1 cellular context compared by ENCODE assay signal in genomic region chr20:25696384-25697131, GRCh38.
TF ChIP-seq lines count a peak whose summit lies in the region.

TSS of gene ZNF337 (minus strand) at chr20:25696853. CDS start at chr20:25686417, 10,436 bp downstream.

TF ChIP-seq in WTC11, 78 proteins besides CTCF, POLR2A, EP300 and RAD21 (continued from another document):
- TF ChIP-seq USF1 (CRISPR knock-in tag; IDR thresholded peaks at IDR 0.05) (peak; percentile 48; the same call in 1 of the 2 replicates), FOXP4 (CRISPR knock-in tag; IDR thresholded peaks at IDR 0.05) (peak; percentile 86), NR1H2 (CRISPR knock-in tag; IDR thresholded peaks at IDR 0.05) (no peak), HMGA2 (CRISPR knock-in tag; IDR thresholded peaks at IDR 0.05) (no peak), TEAD4 (CRISPR knock-in tag; IDR thresholded peaks at IDR 0.05) (no peak), ZNF263 (CRISPR knock-in tag; IDR thresholded peaks at IDR 0.05; ENCODE audit: low read depth) (no peak), CREM (CRISPR knock-in tag; IDR thresholded peaks at IDR 0.05) (peak; percentile 71), ATF6 (CRISPR knock-in tag; IDR thresholded peaks at IDR 0.05) (no peak), ZMAT4 (CRISPR knock-in tag; IDR thresholded peaks at IDR 0.05) (no peak), ERG (CRISPR knock-in tag; IDR thresholded peaks at IDR 0.05) (no peak), TP53 (CRISPR knock-in tag; IDR thresholded peaks at IDR 0.05) (no peak), NFATC4 (CRISPR knock-in tag; IDR thresholded peaks at IDR 0.05) (no peak), ZSCAN18 (CRISPR knock-in tag; IDR thresholded peaks at IDR 0.05) (no peak), JAZF1 (CRISPR knock-in tag; IDR thresholded peaks at IDR 0.05) (no peak), ZBTB43 (CRISPR knock-in tag; IDR thresholded peaks at IDR 0.05) (peak; percentile 64; the same call in 1 of the 2 replicates), MYBL2 (CRISPR knock-in tag; IDR thresholded peaks at IDR 0.05) (no peak; the same call in 1 of the 2 replicates), PRRX2 (CRISPR knock-in tag; IDR thresholded peaks at IDR 0.05) (no peak), ZNF138 (CRISPR knock-in tag; conservative IDR thresholded peaks at IDR 0.05) (no peak), ATF1 (CRISPR knock-in tag; IDR thresholded peaks at IDR 0.05) (no peak), IRF2 (CRISPR knock-in tag; IDR thresholded peaks at IDR 0.05; ENCODE audit: borderline replicate concordance, low read depth) (no peak), ZNF416 (CRISPR knock-in tag; IDR thresholded peaks at IDR 0.05) (0 out of 2 replicates have a peak, but pooled peaks have one; percentile 26), E2F1 (CRISPR knock-in tag; IDR thresholded peaks at IDR 0.05) (no peak), GABPB1 (CRISPR knock-in tag; IDR thresholded peaks at IDR 0.05) (peak; percentile 89), ELF4 (CRISPR knock-in tag; IDR thresholded peaks at IDR 0.05; ENCODE audit: low read depth) (no peak), JUN (CRISPR knock-in tag; IDR thresholded peaks at IDR 0.05) (0 out of 2 replicates have a peak, but pooled peaks have one; percentile 36), GTF2I (CRISPR knock-in tag; conservative IDR thresholded peaks at IDR 0.05) (no peak), STAT6 (CRISPR knock-in tag; conservative IDR thresholded peaks at IDR 0.05; ENCODE audit: low read depth) (no peak), ZNF671 (CRISPR knock-in tag; IDR thresholded peaks at IDR 0.05) (no peak), NR3C1 (CRISPR knock-in tag; conservative IDR thresholded peaks at IDR 0.05; ENCODE audit: low read depth) (no peak; the same call in 1 of the 2 replicates), NR2C2 (CRISPR knock-in tag; IDR thresholded peaks at IDR 0.05) (no peak), MXD4 (CRISPR knock-in tag; IDR thresholded peaks at IDR 0.05; ENCODE audit: borderline replicate concordance) (no peak), HMGXB4 (CRISPR knock-in tag; IDR thresholded peaks at IDR 0.05) (peak; percentile 97), SOX15 (CRISPR knock-in tag; IDR thresholded peaks at IDR 0.05) (no peak), CBFB (CRISPR knock-in tag; IDR thresholded peaks at IDR 0.05; ENCODE audit: low read depth) (no peak), OVOL2 (CRISPR knock-in tag; IDR thresholded peaks at IDR 0.05; ENCODE audit: borderline replicate concordance) (no peak)
TF ChIP-seq in WTC11: peak in this region for 23.
